ENCODE assay signal across 20 cellular contexts in genomic region chr1:64229307-64229706, GRCh38. TPM values are rescaled to one million over a fixed set of nuclear protein-coding genes. Genes with fewer than 3 reads are reported as not detected.
"Had no signal": no experiment of that assay in that cellular context is flagged by ENCODE, and none has a peak within 500 bp of the region (broad histone marks: within the 10 kb centered on the region; RNA-seq: fewer than 3 reads in every experiment).

No MANE protein-coding gene starts in this region.

- ATAC-seq: activated T-cell treated with anti-CD3 and anti-CD28 coated beads, Interleukin-2, amount 50 U/mL, for 4 hours; left colon; mucosa of descending colon; naive thymus-derived CD8-positive, alpha-beta T cell; stimulated activated memory B cell treated with anti-CD40 and anti-IgM and Interleukin-4, amounts not matched to agents 10 μg/mL and 1 μg/mL and 100 μg/mL, for 72 hours had no signal

- DNase-seq: activated CD4-positive, alpha-beta memory T cell treated with anti-CD3 and anti-CD28 coated beads for 36 hours; activated gamma-delta T cell treated with Interleukin-2 at 50 U/mL for 16 hours; activated naive CD8-positive, alpha-beta T cell treated with anti-CD3 and anti-CD28 coated beads, Interleukin-2, amount 10 ng/mL, durations not matched to agents 7 days and 5 days; activated T-cell treated with anti-CD3 and anti-CD28 coated beads, Interleukin-2, amount 50 U/mL, for 4 hours; aorta; glutamatergic neuron; immature natural killer cell; left colon; mammary epithelial cell; mucosa of descending colon; naive thymus-derived CD8-positive, alpha-beta T cell; posterior cingulate gyrus; small intestine; tibial artery had no signal

RNA-seq across cellular contexts. Expression of gene UBE2U, which starts 25.9 kb away (rescaled TPM):
- total RNA-seq: activated CD4-positive, alpha-beta memory T cell treated with anti-CD3 and anti-CD28 coated beads for 36 hours; activated naive CD8-positive, alpha-beta T cell treated with anti-CD3 and anti-CD28 coated beads, Interleukin-2, amount 10 ng/mL, durations not matched to agents 7 days and 5 days; activated T-cell treated with anti-CD3 and anti-CD28 coated beads, Interleukin-2, amount 50 U/mL, for 4 hours; aorta; breast epithelium; esophagus muscularis mucosa; fibroblast of villous mesenchyme; left colon; mammary epithelial cell; mucosa of descending colon; naive thymus-derived CD8-positive, alpha-beta T cell; right atrium auricular region; vagina had no signal
